Comparison of ENCODE assay signal across 1 cellular context in the genomic region with DNA sequence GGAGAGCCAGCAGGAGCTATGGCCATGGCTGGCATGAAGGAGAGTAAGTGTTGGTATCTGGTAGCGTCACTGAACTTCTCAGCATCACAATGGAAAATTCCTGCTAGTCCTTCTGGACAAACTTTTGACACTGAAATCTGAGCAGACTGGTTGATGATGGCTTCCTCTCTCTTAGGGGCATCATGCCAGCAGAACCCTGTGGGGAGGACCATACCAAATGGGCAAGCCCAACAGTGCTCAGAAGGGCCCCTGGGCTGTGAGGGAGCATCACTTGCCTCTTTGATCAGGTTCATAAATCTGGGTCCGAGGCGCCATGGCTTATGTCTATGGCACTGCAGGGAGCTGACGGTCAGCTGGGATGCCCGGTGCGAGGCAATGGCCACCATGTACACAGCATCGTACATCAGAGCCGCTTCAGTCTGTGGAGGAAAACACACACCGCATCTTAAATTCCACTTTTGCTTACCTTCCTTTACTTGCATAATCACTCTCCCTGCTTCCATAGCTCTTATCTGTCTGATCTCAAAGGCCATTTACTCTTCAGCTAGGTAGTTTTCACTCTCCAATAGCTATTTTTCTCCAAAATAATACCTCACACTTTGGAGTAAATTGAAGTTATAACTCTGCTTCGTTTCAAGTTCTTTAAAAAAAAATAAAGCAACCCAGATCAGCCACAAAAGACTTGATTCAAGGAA.
TF ChIP-seq lines count a peak whose summit lies in the region.

No MANE protein-coding gene starts in this region.

TF ChIP-seq in K562, 482 proteins besides CTCF, POLR2A, EP300 and RAD21 (continued from another document and continues in another):
- TF ChIP-seq, protein P1, sequence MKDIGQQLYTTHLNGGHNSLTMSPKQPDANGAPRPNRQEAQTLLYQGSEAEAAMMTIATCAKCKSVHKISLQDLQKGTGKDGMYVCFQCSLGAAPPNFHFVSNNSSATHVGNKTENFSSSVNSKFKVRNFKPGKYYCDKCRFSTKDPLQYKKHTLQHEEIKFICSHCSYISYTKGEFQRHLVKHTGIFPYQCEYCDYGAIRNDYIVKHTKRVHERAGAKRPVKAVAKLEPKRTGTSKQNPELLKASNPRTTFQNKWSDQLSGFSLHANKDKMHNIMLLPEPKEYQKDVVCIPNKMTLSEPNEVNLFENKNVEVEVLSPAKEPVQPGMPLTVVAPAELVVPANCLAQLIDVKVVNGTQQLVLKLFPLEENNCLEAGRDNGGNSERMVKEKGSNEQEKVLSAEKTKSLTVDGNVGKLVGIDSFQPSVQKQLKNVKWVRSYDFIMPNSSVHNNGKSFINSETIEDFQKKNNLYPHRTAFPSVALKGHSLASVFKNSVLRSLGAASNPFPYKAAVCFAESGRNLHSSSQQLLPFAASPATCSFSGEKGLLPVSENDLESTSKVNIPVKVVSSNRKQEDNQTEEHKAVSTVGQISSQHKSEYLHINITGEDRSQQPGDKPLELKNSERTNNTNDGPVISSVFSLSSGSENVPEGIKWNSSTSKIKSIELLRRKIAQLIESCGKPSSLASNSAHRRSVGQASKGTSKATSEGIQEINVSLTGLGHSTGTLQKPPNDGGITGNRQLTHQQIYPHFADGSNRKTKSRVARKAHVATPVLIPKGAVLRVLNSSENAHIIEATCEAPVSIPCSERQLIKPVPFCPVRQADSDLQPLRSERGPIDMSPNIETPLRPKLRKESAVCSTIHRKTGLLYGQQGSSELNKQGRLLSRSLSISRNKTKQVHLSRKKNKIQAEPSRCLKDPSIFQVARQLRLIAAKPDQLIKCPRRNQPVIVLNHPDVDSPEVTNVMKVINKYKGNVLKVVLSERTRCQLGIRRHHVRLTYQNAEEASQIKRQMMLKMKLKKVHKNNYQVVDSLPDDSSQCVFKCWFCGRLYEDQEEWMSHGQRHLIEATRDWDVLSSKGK (CRISPR knock-in tag; IDR thresholded peaks at IDR 0.05), result no peak
- TF ChIP-seq MAZ (CRISPR knock-in tag; conservative IDR thresholded peaks at IDR 0.05 in 1 of 2, IDR thresholded peaks at IDR 0.05 in 1 of 2) (peak in 1 of 2 experiments; percentile 76; a peak in 2 of 4 replicates), TOE1 (IDR thresholded peaks at IDR 0.05; ENCODE audit: borderline replicate concordance) (no peak), TOE1 (CRISPR knock-in tag; IDR thresholded peaks at IDR 0.05; ENCODE audit: borderline replicate concordance, low read depth) (no peak), ESRRA (IDR thresholded peaks at IDR 0.05; ENCODE audit: borderline replicate concordance, low read depth) (no peak), MCM5 (IDR thresholded peaks at IDR 0.05; ENCODE audit: low read depth) (no peak), RBBP5 (IDR thresholded peaks at IDR 0.05; ENCODE audit: borderline replicate concordance, insufficient read depth, low read length, poor library complexity, severe bottlenecking) (no peak), ZC3H11A (IDR thresholded peaks at IDR 0.05; ENCODE audit: low read depth, low read length) (no peak), TAL1 (IDR thresholded peaks at IDR 0.05) (no peak), CTBP1 (IDR thresholded peaks at IDR 0.05; ENCODE audit: borderline replicate concordance) (no peak), POLR3G (IDR thresholded peaks at IDR 0.05; ENCODE audit: extremely low read depth, insufficient read length, insufficient replicate concordance) (no peak), ZNF263 (CRISPR knock-in tag; IDR thresholded peaks at IDR 0.05; ENCODE audit: borderline replicate concordance) (no peak), SMARCE1 (IDR thresholded peaks at IDR 0.05) (no peak), RCOR1 (IDR thresholded peaks at IDR 0.05; ENCODE audit: borderline replicate concordance in 1 of 2, low read depth in 2 of 2, low read length in 2 of 2) (no peak), ZNF134 (CRISPR knock-in tag; conservative IDR thresholded peaks at IDR 0.05) (0 out of 2 replicates have a peak, but pooled peaks have one; percentile 61), COPS2 (conservative IDR thresholded peaks at IDR 0.05) (no peak), NONO (IDR thresholded peaks at IDR 0.05; ENCODE audit: low read depth in 2 of 2, low read length in 1 of 2) (no peak), ARID1B (IDR thresholded peaks at IDR 0.05) (no peak), MBD2 (IDR thresholded peaks at IDR 0.05; ENCODE audit: borderline replicate concordance, low read depth) (no peak), ZNF830 (CRISPR knock-in tag; IDR thresholded peaks at IDR 0.05) (peak; percentile 29; the same call in 1 of the 2 replicates), ZKSCAN8 (CRISPR knock-in tag; IDR thresholded peaks at IDR 0.05) (peak; percentile 16; the same call in 1 of the 2 replicates), CBX3 (IDR thresholded peaks at IDR 0.05; ENCODE audit: borderline replicate concordance in 1 of 2, low read length in 2 of 2) (no peak), POLR2AphosphoS5 (IDR thresholded peaks at IDR 0.05; ENCODE audit: control insufficient read depth, insufficient read depth, low read depth, low read length) (no peak), TARDBP (IDR thresholded peaks at IDR 0.05) (no peak), MEF2D (tag; conservative IDR thresholded peaks at IDR 0.05; ENCODE audit: low read depth) (peak; percentile 88)
- TF ChIP-seq, protein P2, sequence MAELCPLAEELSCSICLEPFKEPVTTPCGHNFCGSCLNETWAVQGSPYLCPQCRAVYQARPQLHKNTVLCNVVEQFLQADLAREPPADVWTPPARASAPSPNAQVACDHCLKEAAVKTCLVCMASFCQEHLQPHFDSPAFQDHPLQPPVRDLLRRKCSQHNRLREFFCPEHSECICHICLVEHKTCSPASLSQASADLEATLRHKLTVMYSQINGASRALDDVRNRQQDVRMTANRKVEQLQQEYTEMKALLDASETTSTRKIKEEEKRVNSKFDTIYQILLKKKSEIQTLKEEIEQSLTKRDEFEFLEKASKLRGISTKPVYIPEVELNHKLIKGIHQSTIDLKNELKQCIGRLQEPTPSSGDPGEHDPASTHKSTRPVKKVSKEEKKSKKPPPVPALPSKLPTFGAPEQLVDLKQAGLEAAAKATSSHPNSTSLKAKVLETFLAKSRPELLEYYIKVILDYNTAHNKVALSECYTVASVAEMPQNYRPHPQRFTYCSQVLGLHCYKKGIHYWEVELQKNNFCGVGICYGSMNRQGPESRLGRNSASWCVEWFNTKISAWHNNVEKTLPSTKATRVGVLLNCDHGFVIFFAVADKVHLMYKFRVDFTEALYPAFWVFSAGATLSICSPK (IDR thresholded peaks at IDR 0.05; ENCODE audit: borderline replicate concordance), result no peak
- TF ChIP-seq, protein P3, sequence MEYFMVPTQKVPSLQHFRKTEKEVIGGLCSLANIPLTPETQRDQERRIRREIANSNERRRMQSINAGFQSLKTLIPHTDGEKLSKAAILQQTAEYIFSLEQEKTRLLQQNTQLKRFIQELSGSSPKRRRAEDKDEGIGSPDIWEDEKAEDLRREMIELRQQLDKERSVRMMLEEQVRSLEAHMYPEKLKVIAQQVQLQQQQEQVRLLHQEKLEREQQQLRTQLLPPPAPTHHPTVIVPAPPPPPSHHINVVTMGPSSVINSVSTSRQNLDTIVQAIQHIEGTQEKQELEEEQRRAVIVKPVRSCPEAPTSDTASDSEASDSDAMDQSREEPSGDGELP (CRISPR knock-in tag; IDR thresholded peaks at IDR 0.05; ENCODE audit: borderline replicate concordance), result no peak
- TF ChIP-seq, protein P4, sequence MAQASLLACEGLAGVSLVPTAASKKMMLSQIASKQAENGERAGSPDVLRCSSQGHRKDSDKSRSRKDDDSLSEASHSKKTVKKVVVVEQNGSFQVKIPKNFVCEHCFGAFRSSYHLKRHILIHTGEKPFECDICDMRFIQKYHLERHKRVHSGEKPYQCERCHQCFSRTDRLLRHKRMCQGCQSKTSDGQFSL (CRISPR knock-in tag; IDR thresholded peaks at IDR 0.05), result no peak
- TF ChIP-seq, protein P4 (tag; IDR thresholded peaks at IDR 0.05), result peak in 1 of 2 experiments; percentile 85; a peak in 2 of 4 replicates
- TF ChIP-seq, protein P5, sequence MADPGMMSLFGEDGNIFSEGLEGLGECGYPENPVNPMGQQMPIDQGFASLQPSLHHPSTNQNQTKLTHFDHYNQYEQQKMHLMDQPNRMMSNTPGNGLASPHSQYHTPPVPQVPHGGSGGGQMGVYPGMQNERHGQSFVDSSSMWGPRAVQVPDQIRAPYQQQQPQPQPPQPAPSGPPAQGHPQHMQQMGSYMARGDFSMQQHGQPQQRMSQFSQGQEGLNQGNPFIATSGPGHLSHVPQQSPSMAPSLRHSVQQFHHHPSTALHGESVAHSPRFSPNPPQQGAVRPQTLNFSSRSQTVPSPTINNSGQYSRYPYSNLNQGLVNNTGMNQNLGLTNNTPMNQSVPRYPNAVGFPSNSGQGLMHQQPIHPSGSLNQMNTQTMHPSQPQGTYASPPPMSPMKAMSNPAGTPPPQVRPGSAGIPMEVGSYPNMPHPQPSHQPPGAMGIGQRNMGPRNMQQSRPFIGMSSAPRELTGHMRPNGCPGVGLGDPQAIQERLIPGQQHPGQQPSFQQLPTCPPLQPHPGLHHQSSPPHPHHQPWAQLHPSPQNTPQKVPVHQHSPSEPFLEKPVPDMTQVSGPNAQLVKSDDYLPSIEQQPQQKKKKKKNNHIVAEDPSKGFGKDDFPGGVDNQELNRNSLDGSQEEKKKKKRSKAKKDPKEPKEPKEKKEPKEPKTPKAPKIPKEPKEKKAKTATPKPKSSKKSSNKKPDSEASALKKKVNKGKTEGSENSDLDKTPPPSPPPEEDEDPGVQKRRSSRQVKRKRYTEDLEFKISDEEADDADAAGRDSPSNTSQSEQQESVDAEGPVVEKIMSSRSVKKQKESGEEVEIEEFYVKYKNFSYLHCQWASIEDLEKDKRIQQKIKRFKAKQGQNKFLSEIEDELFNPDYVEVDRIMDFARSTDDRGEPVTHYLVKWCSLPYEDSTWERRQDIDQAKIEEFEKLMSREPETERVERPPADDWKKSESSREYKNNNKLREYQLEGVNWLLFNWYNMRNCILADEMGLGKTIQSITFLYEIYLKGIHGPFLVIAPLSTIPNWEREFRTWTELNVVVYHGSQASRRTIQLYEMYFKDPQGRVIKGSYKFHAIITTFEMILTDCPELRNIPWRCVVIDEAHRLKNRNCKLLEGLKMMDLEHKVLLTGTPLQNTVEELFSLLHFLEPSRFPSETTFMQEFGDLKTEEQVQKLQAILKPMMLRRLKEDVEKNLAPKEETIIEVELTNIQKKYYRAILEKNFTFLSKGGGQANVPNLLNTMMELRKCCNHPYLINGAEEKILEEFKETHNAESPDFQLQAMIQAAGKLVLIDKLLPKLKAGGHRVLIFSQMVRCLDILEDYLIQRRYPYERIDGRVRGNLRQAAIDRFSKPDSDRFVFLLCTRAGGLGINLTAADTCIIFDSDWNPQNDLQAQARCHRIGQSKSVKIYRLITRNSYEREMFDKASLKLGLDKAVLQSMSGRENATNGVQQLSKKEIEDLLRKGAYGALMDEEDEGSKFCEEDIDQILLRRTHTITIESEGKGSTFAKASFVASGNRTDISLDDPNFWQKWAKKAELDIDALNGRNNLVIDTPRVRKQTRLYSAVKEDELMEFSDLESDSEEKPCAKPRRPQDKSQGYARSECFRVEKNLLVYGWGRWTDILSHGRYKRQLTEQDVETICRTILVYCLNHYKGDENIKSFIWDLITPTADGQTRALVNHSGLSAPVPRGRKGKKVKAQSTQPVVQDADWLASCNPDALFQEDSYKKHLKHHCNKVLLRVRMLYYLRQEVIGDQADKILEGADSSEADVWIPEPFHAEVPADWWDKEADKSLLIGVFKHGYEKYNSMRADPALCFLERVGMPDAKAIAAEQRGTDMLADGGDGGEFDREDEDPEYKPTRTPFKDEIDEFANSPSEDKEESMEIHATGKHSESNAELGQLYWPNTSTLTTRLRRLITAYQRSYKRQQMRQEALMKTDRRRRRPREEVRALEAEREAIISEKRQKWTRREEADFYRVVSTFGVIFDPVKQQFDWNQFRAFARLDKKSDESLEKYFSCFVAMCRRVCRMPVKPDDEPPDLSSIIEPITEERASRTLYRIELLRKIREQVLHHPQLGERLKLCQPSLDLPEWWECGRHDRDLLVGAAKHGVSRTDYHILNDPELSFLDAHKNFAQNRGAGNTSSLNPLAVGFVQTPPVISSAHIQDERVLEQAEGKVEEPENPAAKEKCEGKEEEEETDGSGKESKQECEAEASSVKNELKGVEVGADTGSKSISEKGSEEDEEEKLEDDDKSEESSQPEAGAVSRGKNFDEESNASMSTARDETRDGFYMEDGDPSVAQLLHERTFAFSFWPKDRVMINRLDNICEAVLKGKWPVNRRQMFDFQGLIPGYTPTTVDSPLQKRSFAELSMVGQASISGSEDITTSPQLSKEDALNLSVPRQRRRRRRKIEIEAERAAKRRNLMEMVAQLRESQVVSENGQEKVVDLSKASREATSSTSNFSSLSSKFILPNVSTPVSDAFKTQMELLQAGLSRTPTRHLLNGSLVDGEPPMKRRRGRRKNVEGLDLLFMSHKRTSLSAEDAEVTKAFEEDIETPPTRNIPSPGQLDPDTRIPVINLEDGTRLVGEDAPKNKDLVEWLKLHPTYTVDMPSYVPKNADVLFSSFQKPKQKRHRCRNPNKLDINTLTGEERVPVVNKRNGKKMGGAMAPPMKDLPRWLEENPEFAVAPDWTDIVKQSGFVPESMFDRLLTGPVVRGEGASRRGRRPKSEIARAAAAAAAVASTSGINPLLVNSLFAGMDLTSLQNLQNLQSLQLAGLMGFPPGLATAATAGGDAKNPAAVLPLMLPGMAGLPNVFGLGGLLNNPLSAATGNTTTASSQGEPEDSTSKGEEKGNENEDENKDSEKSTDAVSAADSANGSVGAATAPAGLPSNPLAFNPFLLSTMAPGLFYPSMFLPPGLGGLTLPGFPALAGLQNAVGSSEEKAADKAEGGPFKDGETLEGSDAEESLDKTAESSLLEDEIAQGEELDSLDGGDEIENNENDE (IDR thresholded peaks at IDR 0.05; ENCODE audit: low read depth, low read length), result no peak
- TF ChIP-seq, protein P6, sequence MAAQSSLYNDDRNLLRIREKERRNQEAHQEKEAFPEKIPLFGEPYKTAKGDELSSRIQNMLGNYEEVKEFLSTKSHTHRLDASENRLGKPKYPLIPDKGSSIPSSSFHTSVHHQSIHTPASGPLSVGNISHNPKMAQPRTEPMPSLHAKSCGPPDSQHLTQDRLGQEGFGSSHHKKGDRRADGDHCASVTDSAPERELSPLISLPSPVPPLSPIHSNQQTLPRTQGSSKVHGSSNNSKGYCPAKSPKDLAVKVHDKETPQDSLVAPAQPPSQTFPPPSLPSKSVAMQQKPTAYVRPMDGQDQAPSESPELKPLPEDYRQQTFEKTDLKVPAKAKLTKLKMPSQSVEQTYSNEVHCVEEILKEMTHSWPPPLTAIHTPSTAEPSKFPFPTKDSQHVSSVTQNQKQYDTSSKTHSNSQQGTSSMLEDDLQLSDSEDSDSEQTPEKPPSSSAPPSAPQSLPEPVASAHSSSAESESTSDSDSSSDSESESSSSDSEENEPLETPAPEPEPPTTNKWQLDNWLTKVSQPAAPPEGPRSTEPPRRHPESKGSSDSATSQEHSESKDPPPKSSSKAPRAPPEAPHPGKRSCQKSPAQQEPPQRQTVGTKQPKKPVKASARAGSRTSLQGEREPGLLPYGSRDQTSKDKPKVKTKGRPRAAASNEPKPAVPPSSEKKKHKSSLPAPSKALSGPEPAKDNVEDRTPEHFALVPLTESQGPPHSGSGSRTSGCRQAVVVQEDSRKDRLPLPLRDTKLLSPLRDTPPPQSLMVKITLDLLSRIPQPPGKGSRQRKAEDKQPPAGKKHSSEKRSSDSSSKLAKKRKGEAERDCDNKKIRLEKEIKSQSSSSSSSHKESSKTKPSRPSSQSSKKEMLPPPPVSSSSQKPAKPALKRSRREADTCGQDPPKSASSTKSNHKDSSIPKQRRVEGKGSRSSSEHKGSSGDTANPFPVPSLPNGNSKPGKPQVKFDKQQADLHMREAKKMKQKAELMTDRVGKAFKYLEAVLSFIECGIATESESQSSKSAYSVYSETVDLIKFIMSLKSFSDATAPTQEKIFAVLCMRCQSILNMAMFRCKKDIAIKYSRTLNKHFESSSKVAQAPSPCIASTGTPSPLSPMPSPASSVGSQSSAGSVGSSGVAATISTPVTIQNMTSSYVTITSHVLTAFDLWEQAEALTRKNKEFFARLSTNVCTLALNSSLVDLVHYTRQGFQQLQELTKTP (IDR thresholded peaks at IDR 0.05; ENCODE audit: low read depth in 1 of 2, partially characterized antibody in 2 of 2), result no peak
